Comparison of ENCODE assay signal across 17 cellular contexts in genomic region chr11:82747471-82747870, GRCh38. TPM values are rescaled to one million over a fixed set of nuclear protein-coding genes. Genes with fewer than 3 reads are reported as not detected.
DNase-seq lines count a peak whose midpoint lies in the region; ATAC-seq and TF ChIP-seq lines count a peak whose summit lies in the region.
"Had no signal": no experiment of that assay in that cellular context is flagged by ENCODE, and none has a peak within 500 bp of the region (broad histone marks: within the 10 kb centered on the region; RNA-seq: fewer than 3 reads in every experiment).

No MANE protein-coding gene starts in this region.

- no peak overlapping the region for H2BK5ac ChIP-seq in mesendoderm (ENCODE audit: low read length)

- in situ Hi-C loops in mammary epithelial cell (cut with MboI; ENCODE audit: low sequenced_read_pairs in 2 of 2) = no loop called here

- H3K79me2 ChIP-seq in mammary epithelial cell (ENCODE audit: insufficient read depth, low read length) (no peaks in the 10 kb centered on the region), neural progenitor cell (ENCODE audit: low read depth) (no peaks in the 10 kb centered on the region), mesendoderm (ENCODE audit: control insufficient read depth, insufficient read depth, low read length) (no peaks in the 10 kb centered on the region)

- peaks cover 22% of the 10 kb centered on the region for H3K4me1 Mint-ChIP-seq in neural progenitor cell

- H4K8ac ChIP-seq in mesendoderm (ENCODE audit: low read depth, low read length) = no peak overlapping the region

- no peak overlapping the region for H3K23ac ChIP-seq in mesendoderm (ENCODE audit: low read length)

- 2% methylated on average over 8 of the region's 8 CpGs for WGBS in mammary epithelial cell (ENCODE audit: low coverage, missing lambda C conversion rate)
- WGBS in mesendoderm (ENCODE audit: extremely low coverage, insufficient coverage, low lambda C conversion rate) = no CpG with 5 or more reads among the region's 8 CpGs

- H3K18ac ChIP-seq in mesendoderm (ENCODE audit: low read length) = no peak overlapping the region

- DNase-seq in mammary epithelial cell = peak; percentile 93
- no peak for DNase-seq in neural progenitor cell (ENCODE audit: low spot score)
- peak; percentile 51 for DNase-seq in ureter (ENCODE audit: low spot score)
- no peak for DNase-seq in mesendoderm
- DNase-seq in ascending aorta (ENCODE audit: low spot score in 2 of 2) = no peak
- no peak for DNase-seq in amygdala (lab: John Stamatoyannopoulos, UW)
- DNase-seq: BE2C; CD4-positive, alpha-beta memory T cell; DMS79; H7 had no signal

- ATAC-seq in esophagus mucosa = peak; percentile 97
- ATAC-seq: A549, GM12878, GM23338 had no signal

- peak overlapping the region; percentile 67 for H3K27ac Mint-ChIP-seq in neural progenitor cell
- H3K27ac Mint-ChIP-seq: CD4-positive, alpha-beta memory T cell; GM23338 had no signal

- dilution Hi-C loops in mammary epithelial cell (cut with HindIII; ENCODE audit: low sequenced_read_pairs) = no loop called here

- TF ChIP-seq CTCF in mammary epithelial cell (conservative IDR thresholded peaks at IDR 0.05 in 1 of 2, IDR thresholded peaks at IDR 0.05 in 1 of 2; ENCODE audit: extremely low read depth in 1 of 2, insufficient read depth in 1 of 2, low read depth in 1 of 2, low read length in 2 of 2) (no peak), neural progenitor cell (IDR thresholded peaks at IDR 0.05) (no peak), ascending aorta (IDR thresholded peaks at IDR 0.05) (no peak)

- H3K27me3 ChIP-seq in mammary epithelial cell (ENCODE audit: insufficient read depth, low read length) = no peaks in the 10 kb centered on the region
- peaks cover 96% of the 10 kb centered on the region for H3K27me3 ChIP-seq in neural progenitor cell
- no peaks in the 10 kb centered on the region for H3K27me3 ChIP-seq in mesendoderm (ENCODE audit: insufficient read depth, low read length, poor library complexity)
- no peaks in the 10 kb centered on the region for H3K27me3 ChIP-seq in ascending aorta
- H3K27me3 ChIP-seq: BE2C had no signal

- H3K4me1 ChIP-seq in mammary epithelial cell (ENCODE audit: insufficient read depth, low read length) = peaks cover 16% of the 10 kb centered on the region
- peaks cover 13% of the 10 kb centered on the region for H3K4me1 ChIP-seq in neural progenitor cell
- peaks cover 4% of the 10 kb centered on the region for H3K4me1 ChIP-seq in mesendoderm (ENCODE audit: control insufficient read depth, low read depth, low read length)
- no peaks in the 10 kb centered on the region for H3K4me1 ChIP-seq in ascending aorta
- H3K4me1 ChIP-seq: A549 had no signal

- H2BK120ac ChIP-seq in mesendoderm (ENCODE audit: low read depth, low read length) = no peak overlapping the region

- no peak overlapping the region for H3K4me3 Mint-ChIP-seq in neural progenitor cell
- H3K4me3 Mint-ChIP-seq: CD4-positive, alpha-beta memory T cell; GM23338 had no signal

- H3K9ac ChIP-seq in mammary epithelial cell (ENCODE audit: insufficient read depth, low read length) = no peak overlapping the region
- H3K9ac ChIP-seq in neural progenitor cell = no peak overlapping the region
- no peak overlapping the region for H3K9ac ChIP-seq in mesendoderm (ENCODE audit: low read length)

- intact Hi-C loops in mammary epithelial cell (cut with micrococcal nuclease) = loop anchor here (2.0 kb wide), 1 partner anchor 23 kb away; no protein-coding TSS in a partner anchor
- intact Hi-C loops in ascending aorta (cut with DNase I) = no loop called here

- CTCF ChIA-PET in mammary epithelial cell (lab: Charles Lee; ENCODE audit: low non-redundant PET) = no interaction called here

- peaks cover 11% of the 10 kb centered on the region for H3K27me3 Mint-ChIP-seq in neural progenitor cell (ENCODE audit: insufficient read depth, low read depth)

- H2AFZ ChIP-seq in mammary epithelial cell (ENCODE audit: low read depth, low read length) (peak overlapping the region; percentile 22), neural progenitor cell (replicated peaks) (no peak overlapping the region)
- H2AFZ ChIP-seq: GM23338 had no signal

- H3K36me3 ChIP-seq in mammary epithelial cell (ENCODE audit: insufficient read depth, low read length) = no peaks in the 10 kb centered on the region
- H3K36me3 ChIP-seq in neural progenitor cell = no peaks in the 10 kb centered on the region
- H3K36me3 ChIP-seq in mesendoderm (ENCODE audit: control insufficient read depth, insufficient read depth, low read length) = no peaks in the 10 kb centered on the region
- H3K36me3 ChIP-seq in ascending aorta = no peaks in the 10 kb centered on the region
- H3K36me3 ChIP-seq: BE2C had no signal

- H4K20me1 ChIP-seq in mammary epithelial cell (ENCODE audit: insufficient read depth, low read length) (no peaks in the 10 kb centered on the region), neural progenitor cell (ENCODE audit: low read depth) (peaks cover 23% of the 10 kb centered on the region)

- H3K4me3 ChIP-seq in mammary epithelial cell (replicated peaks in 1 of 3; ENCODE audit: insufficient read depth in 1 of 3, low read depth in 2 of 3, low read length in 3 of 3) (no peak overlapping the region), neural progenitor cell (no peak overlapping the region), mesendoderm (ENCODE audit: low read length) (no peak overlapping the region), ascending aorta (no peak overlapping the region)
- H3K4me3 ChIP-seq: A549, GM12878, GM23338 had no signal

- no peak overlapping the region for H3K4ac ChIP-seq in mesendoderm (ENCODE audit: low read depth, low read length)

- no peak overlapping the region for H4K5ac ChIP-seq in mesendoderm (ENCODE audit: low read length)

- H2AK5ac ChIP-seq in mesendoderm (ENCODE audit: low read length) = no peak overlapping the region

- BruUV-seq in mammary epithelial cell (replicated peaks; lab: Mats Ljungman, UMichigan) = no TSS peak

- H3K9me3 Mint-ChIP-seq in neural progenitor cell = peaks cover 33% of the 10 kb centered on the region
- H3K9me3 Mint-ChIP-seq: CD4-positive, alpha-beta memory T cell had no signal

- H3K27ac ChIP-seq in mammary epithelial cell (ENCODE audit: insufficient read depth, low read depth, low read length) (peak overlapping the region; percentile 63), neural progenitor cell (no peak overlapping the region), mesendoderm (ENCODE audit: low read depth, low read length) (no peak overlapping the region), ascending aorta (no peak overlapping the region)
- H3K27ac ChIP-seq: A549, C4-2B had no signal

- no peak overlapping the region for H3K56ac ChIP-seq in mesendoderm (ENCODE audit: low read length)

- H3K36me3 Mint-ChIP-seq in neural progenitor cell = peaks cover 4% of the 10 kb centered on the region
- H3K36me3 Mint-ChIP-seq: CD4-positive, alpha-beta memory T cell had no signal

- no peak overlapping the region for H2BK15ac ChIP-seq in mesendoderm (replicated peaks; ENCODE audit: low read depth)

- peak overlapping the region; percentile 13 for H3K4me2 ChIP-seq in mammary epithelial cell (ENCODE audit: insufficient read depth, low read depth, low read length)
- H3K4me2 ChIP-seq in neural progenitor cell = no peak overlapping the region
- no peak overlapping the region for H3K4me2 ChIP-seq in mesendoderm (ENCODE audit: low read length)
- H3K4me2 ChIP-seq: A549, GM23338 had no signal

- H3K9me3 ChIP-seq in mammary epithelial cell (replicated peaks; ENCODE audit: insufficient read depth, low read length) = no peaks in the 10 kb centered on the region
- H3K9me3 ChIP-seq in neural progenitor cell (ENCODE audit: low read depth) = no peaks in the 10 kb centered on the region
- H3K9me3 ChIP-seq in ascending aorta = no peaks in the 10 kb centered on the region
- H3K9me3 ChIP-seq: A549, BE2C had no signal

- peaks cover 4% of the 10 kb centered on the region for H3F3A ChIP-seq in neural progenitor cell (ENCODE audit: low read depth)

- no peaks in the 10 kb centered on the region for H3K79me1 ChIP-seq in mesendoderm (ENCODE audit: low read length)

RNA-seq across cellular contexts. Expression of gene FAM181B, which starts 13.8 kb away (rescaled TPM):
- 1 to 10 TPM in 1 of 2 donors, under 1 TPM in 1; 0.21 to 1.0 TPM for total RNA-seq in mammary epithelial cell
- polyA plus RNA-seq in mammary epithelial cell = 0.05 TPM
- polyA minus RNA-seq in mammary epithelial cell = not detected
- total RNA-seq in esophagus mucosa = 0.28 TPM
- 0.09 TPM in 1 of 2 replicates, not detected in the other for total RNA-seq in neural progenitor cell (ENCODE audit: low replicate concordance)
- 10.4 TPM for total RNA-seq in ureter
- polyA plus RNA-seq in mesendoderm (2013, experiment 1 of 2) = 0.44 TPM
- polyA plus RNA-seq in mesendoderm (2013, experiment 2 of 2) = 0.48 TPM
- total RNA-seq in ascending aorta = not detected
- total RNA-seq: G401, GM12878 had no signal
- polyA plus RNA-seq: AG04450; CD4-positive, alpha-beta memory T cell; GM12878 had no signal

Comparison
In these comparisons a context has a peak if more than half of its experiments do, and no peak if none do; other contexts are left out.
1. DNase-seq: peak in mammary epithelial cell (single experiment) and ureter (single experiment); none in neural progenitor cell (single experiment), mesendoderm (single experiment), ascending aorta (0 of 2) and amygdala (0 of 56).